8 cellular contexts compared by ENCODE assay signal in the genomic region with DNA sequence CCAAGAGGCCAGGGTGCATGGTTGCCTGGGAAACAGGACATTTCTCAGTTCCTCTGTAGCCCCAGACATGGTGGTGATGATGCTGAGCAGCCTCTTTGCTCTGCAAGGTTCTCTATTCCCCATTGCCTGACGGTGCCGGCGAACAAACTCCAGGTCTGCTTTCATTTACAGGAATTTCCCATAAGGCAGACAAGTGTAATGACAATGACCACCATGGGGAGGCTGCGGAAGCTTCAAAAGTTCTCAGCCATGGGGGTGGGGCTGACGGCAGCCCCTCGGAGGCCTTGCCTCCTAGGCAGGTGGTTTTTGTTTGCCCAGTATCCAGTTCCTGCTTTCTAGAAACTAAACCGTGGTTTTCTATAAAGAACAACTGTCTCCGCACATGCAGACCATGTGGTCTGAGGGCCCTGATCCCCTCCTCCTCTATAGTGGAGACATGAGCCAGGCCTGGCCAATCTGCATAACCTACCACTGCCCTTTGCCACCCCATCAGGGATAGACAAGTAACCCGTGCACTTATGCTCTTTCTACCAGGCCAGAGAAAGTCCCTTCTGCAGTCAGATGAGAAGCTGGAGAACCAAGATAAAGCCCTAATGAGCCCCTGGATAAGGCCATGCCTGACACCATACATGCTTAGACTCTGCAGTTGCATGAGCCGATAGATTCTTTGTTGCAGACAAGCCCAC. TPM values are rescaled to one million over a fixed set of nuclear protein-coding genes. Genes with fewer than 3 reads are reported as not detected.
DNase-seq lines count a peak whose midpoint lies in the region; ATAC-seq and TF ChIP-seq lines count a peak whose summit lies in the region.

No MANE protein-coding gene starts in this region.

- H3K36me3 Mint-ChIP-seq in T-helper 17 cell (ENCODE audit: low read depth) (no peaks in the 10 kb centered on the region), CD14-positive monocyte (peaks cover 0 to 3% of the 10 kb centered on the region in 2 donors)

- H3K27me3 Mint-ChIP-seq in T-helper 17 cell (peaks cover 6% of the 10 kb centered on the region), CD14-positive monocyte (ENCODE audit: low read depth in 3 of 3) (peaks cover 0 to 4% (median 3%) of the 10 kb centered on the region in 3 donors)

- TF ChIP-seq CTCF in BE2C (IDR thresholded peaks at IDR 0.05; ENCODE audit: low read depth, low read length) (0 out of 2 replicates have a peak, but pooled peaks have one; percentile 7), tibial nerve (IDR thresholded peaks at IDR 0.05) (peak in 1 of 5 experiments; percentile 10), CD14-positive monocyte (IDR thresholded peaks at IDR 0.05) (no peak)

- ATAC-seq in GM19397 (IDR thresholded peaks at IDR 0.05; ENCODE audit: unreplicated experiment), result peak; percentile 68
- ATAC-seq in HG03342 (IDR thresholded peaks at IDR 0.05; ENCODE audit: unreplicated experiment), result peak; percentile 77
- peak; percentile 49 for ATAC-seq in T-helper 17 cell

- H3K4me1 ChIP-seq in BE2C, result no peaks in the 10 kb centered on the region
- H3K4me1 ChIP-seq in tibial nerve, result peaks cover 0 to 33% (median 16%) of the 10 kb centered on the region in 4 donors

- WGBS in tibial nerve, 2 donors, result 45 to 51% methylated on average over 7 to 10 of the region's 10 CpGs

- no peak for DNase-seq in BE2C
- DNase-seq in T-helper 17 cell, result no peak
- no peak for DNase-seq in tibial nerve (ENCODE audit: low spot score in 2 of 2)
- no peak for DNase-seq in foreskin melanocyte
- DNase-seq in CD14-positive monocyte (ENCODE audit: low spot score), result no peak
- no peak for DNase-seq in DMS79 treated with DMSO at 0.1 percent for 48 hours (lab: John Stamatoyannopoulos, UW)

- peak overlapping the region; percentile 36 to 64 (median 59) for H3K27ac ChIP-seq in tibial nerve

- no peaks in the 10 kb centered on the region for H3K9me3 ChIP-seq in BE2C
- H3K9me3 ChIP-seq in T-helper 17 cell (ENCODE audit: control insufficient read depth, low read length, poor library complexity, severe bottlenecking), result no peaks in the 10 kb centered on the region
- H3K9me3 ChIP-seq in tibial nerve, result no peaks in the 10 kb centered on the region

- no peak overlapping the region for H3K27ac Mint-ChIP-seq in T-helper 17 cell
- H3K27ac Mint-ChIP-seq in CD14-positive monocyte, result peak overlapping the region in 1 of 7 donors; percentile 48

- H3K4me3 Mint-ChIP-seq in T-helper 17 cell, result no peak overlapping the region
- H3K4me3 Mint-ChIP-seq in CD14-positive monocyte, result no peak overlapping the region

- TF ChIP-seq POLR2A in tibial nerve (IDR thresholded peaks at IDR 0.05), result no peak

- no peaks in the 10 kb centered on the region for H3K36me3 ChIP-seq in BE2C
- H3K36me3 ChIP-seq in tibial nerve, result peaks cover under 1 to 87% (median 3%) of the 10 kb centered on the region in 3 donors

- TF ChIP-seq EP300 in tibial nerve (IDR thresholded peaks at IDR 0.05), result no peak

- H3K9me3 Mint-ChIP-seq in CD14-positive monocyte, result peaks cover 2 to 11% (median 6%) of the 10 kb centered on the region in 7 donors

- H3K4me3 ChIP-seq in BE2C (ENCODE audit: low read depth, low read length) (no peak overlapping the region), tibial nerve (no peak overlapping the region)

- H3K4me1 Mint-ChIP-seq in T-helper 17 cell, result peaks cover 2% of the 10 kb centered on the region
- peaks cover 10% of the 10 kb centered on the region for H3K4me1 Mint-ChIP-seq in CD14-positive monocyte

- no peaks in the 10 kb centered on the region for H3K27me3 ChIP-seq in BE2C
- no peaks in the 10 kb centered on the region for H3K27me3 ChIP-seq in tibial nerve

- intact Hi-C loops in CD14-positive monocyte (cut with micrococcal nuclease), result no loop called here

RNA-seq across cellular contexts. Expression of gene LDLRAD2, which starts 54.0 kb away (rescaled TPM):
- polyA plus RNA-seq in BE2C (2012; ENCODE audit: insufficient read depth, insufficient read length, low read depth), result not detected
- not detected for total RNA-seq in T-helper 17 cell
- total RNA-seq in tibial nerve, result under 1 TPM in 1 of 4 donors, not detected in 3; 0.60 TPM
- not detected for polyA plus RNA-seq in CD14-positive monocyte
